In the genomic region with DNA sequence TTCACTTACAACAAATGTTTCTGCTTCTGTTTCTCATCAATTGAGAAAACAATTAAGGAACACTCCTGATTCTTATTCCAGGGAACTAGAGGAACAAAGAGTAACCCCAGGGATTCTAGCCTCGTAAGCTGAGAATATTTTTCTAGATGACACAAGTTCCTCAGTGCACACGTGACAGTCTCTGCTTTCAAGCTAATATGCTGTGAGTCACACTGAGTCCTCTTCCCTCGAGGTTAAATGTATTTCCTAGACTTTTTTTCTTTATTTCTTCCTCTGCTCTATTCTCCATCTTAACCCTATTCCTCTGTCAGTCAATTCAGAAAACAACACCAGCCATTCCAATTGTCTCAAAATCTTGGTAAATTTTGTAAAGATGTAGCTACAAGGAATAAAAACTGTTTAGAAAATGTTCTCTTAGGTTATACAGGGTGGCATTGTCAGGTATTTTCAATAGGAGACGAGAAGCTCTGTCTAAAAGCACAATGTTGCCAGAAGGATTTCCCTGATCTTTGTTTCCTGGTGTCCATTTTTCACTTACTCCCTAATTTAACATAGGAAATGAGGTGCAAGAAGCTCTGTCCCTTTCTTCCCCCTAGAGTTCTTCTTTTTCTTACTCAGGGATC, we compare ENCODE assay signal across 9 cellular contexts. TPM values are rescaled to one million over a fixed set of nuclear protein-coding genes. Genes with fewer than 3 reads are reported as not detected.
DNase-seq lines count a peak whose midpoint lies in the region; ATAC-seq and TF ChIP-seq lines count a peak whose summit lies in the region.
"Had no signal": no experiment of that assay in that cellular context is flagged by ENCODE, and none has a peak within 500 bp of the region (broad histone marks: within the 10 kb centered on the region; RNA-seq: fewer than 3 reads in every experiment).

No MANE protein-coding gene starts in this region.

- H3K14ac ChIP-seq in H9 (ENCODE audit: insufficient read depth, low read length): no peak overlapping the region

- peaks cover 12 to 18% of the 10 kb centered on the region in 2 experiments for H3K9me3 Mint-ChIP-seq in H9
- H3K9me3 Mint-ChIP-seq in activated CD4-positive, alpha-beta memory T cell treated with anti-CD3 and anti-CD28 coated beads, Interleukin-2, amount 10 ng/mL, durations not matched to agents 7 days and 5 days: peaks cover 11% of the 10 kb centered on the region

- H2AK5ac ChIP-seq in H9 (ENCODE audit: insufficient read length, low read length): no peak overlapping the region

- H3K36me3 Mint-ChIP-seq in H9 (ENCODE audit: insufficient read depth in 1 of 3, low read depth in 3 of 3): peaks cover 3 to 20% (median 7%) of the 10 kb centered on the region in 3 experiments; a peak in 6 of 7 replicates
- peaks cover 45% of the 10 kb centered on the region for H3K36me3 Mint-ChIP-seq in activated CD4-positive, alpha-beta memory T cell treated with anti-CD3 and anti-CD28 coated beads, Interleukin-2, amount 10 ng/mL, durations not matched to agents 7 days and 5 days (ENCODE audit: low read depth)

- no peaks in the 10 kb centered on the region for H3K27me3 ChIP-seq in H9 (ENCODE audit: insufficient read depth, low read length)

- H3K4ac ChIP-seq in H9 (ENCODE audit: low read depth, low read length): no peak overlapping the region

- peaks cover 38 to 39% of the 10 kb centered on the region in 2 experiments for H3K4me1 Mint-ChIP-seq in H9
- H3K4me1 Mint-ChIP-seq in activated CD4-positive, alpha-beta memory T cell treated with anti-CD3 and anti-CD28 coated beads, Interleukin-2, amount 10 ng/mL, durations not matched to agents 7 days and 5 days: peaks cover 12% of the 10 kb centered on the region

- CTCF ChIA-PET in activated CD4-positive, alpha-beta memory T cell treated with anti-CD3 and anti-CD28 coated beads, Interleukin-2, amount 10 ng/mL, durations not matched to agents 7 days and 5 days (lab: Charles Lee): no interaction called here

- H2BK5ac ChIP-seq in H9 (ENCODE audit: insufficient read length, low read length): no peak overlapping the region

- no peak overlapping the region for H3K4me3 ChIP-seq in fibroblast of mammary gland (ENCODE audit: control insufficient read depth, low read depth, low read length)
- H3K4me3 ChIP-seq in retinal pigment epithelial cell (ENCODE audit: low read length): no peak overlapping the region
- H3K4me3 ChIP-seq: coronary artery had no signal

- no peak overlapping the region for H2AFZ ChIP-seq in H9 (ENCODE audit: low read length)

- WGBS in H9 (ENCODE audit: extremely low coverage, insufficient read length, low lambda C conversion rate): no CpG with 5 or more reads among the region's 4 CpGs

- no peak overlapping the region for H4K8ac ChIP-seq in H9 (replicated peaks; ENCODE audit: insufficient read length, low read depth, low read length)

- H3K4me1 ChIP-seq in H9 (ENCODE audit: insufficient read depth, low read length): peaks cover 4% of the 10 kb centered on the region; the same call in 1 of the 2 replicates

- no peaks in the 10 kb centered on the region for H3K79me2 ChIP-seq in H9 (ENCODE audit: insufficient read depth, low read length)

- TF ChIP-seq CTCF in H9 (conservative IDR thresholded peaks at IDR 0.05) (no peak), fibroblast of mammary gland (conservative IDR thresholded peaks at IDR 0.05; ENCODE audit: control insufficient read depth, insufficient read depth, low read depth, low read length) (no peak), retinal pigment epithelial cell (conservative IDR thresholded peaks at IDR 0.05; ENCODE audit: low read depth, low read length) (no peak)

- H2BK20ac ChIP-seq in H9 (ENCODE audit: low read depth, low read length, poor library complexity, severe bottlenecking): no peak overlapping the region

- H4K5ac ChIP-seq in H9 (ENCODE audit: insufficient read length, low read depth, low read length): no peak overlapping the region

- no peak for ATAC-seq in HG03139 (IDR thresholded peaks at IDR 0.05; ENCODE audit: unreplicated experiment)

- H3K4me3 Mint-ChIP-seq in H9: no peak overlapping the region
- H3K4me3 Mint-ChIP-seq in activated CD4-positive, alpha-beta memory T cell treated with anti-CD3 and anti-CD28 coated beads, Interleukin-2, amount 10 ng/mL, durations not matched to agents 7 days and 5 days: no peak overlapping the region

- no peaks in the 10 kb centered on the region for H3K23me2 ChIP-seq in H9 (ENCODE audit: insufficient read length, low read depth, low read length, poor library complexity, severe bottlenecking)

- no peak overlapping the region for H3T11ph ChIP-seq in H9 (ENCODE audit: low read length)

- H2BK120ac ChIP-seq in H9 (ENCODE audit: low read depth, low read length, poor library complexity, severe bottlenecking): no peak overlapping the region

- no peak overlapping the region for H3K4me2 ChIP-seq in H9 (ENCODE audit: insufficient read depth, insufficient read length, low read length)

- no peaks in the 10 kb centered on the region for H3K79me1 ChIP-seq in H9 (ENCODE audit: insufficient read depth, low read depth, low read length, poor library complexity, severe bottlenecking)

- peak overlapping the region; percentile 15 to 79 (median 17); a peak in 6 of 7 replicates for H3K27ac Mint-ChIP-seq in H9
- H3K27ac Mint-ChIP-seq in activated CD4-positive, alpha-beta memory T cell treated with anti-CD3 and anti-CD28 coated beads, Interleukin-2, amount 10 ng/mL, durations not matched to agents 7 days and 5 days: no peak overlapping the region

- H3K56ac ChIP-seq in H9 (ENCODE audit: insufficient read length, low read depth, low read length): no peak overlapping the region

- no peak overlapping the region for H2BK15ac ChIP-seq in H9 (ENCODE audit: low read depth, low read length)

- no peak overlapping the region for H3K18ac ChIP-seq in H9 (ENCODE audit: insufficient read length, low read depth, low read length)

- H3K27me3 Mint-ChIP-seq in H9 (ENCODE audit: low read depth): no peaks in the 10 kb centered on the region
- no peaks in the 10 kb centered on the region for H3K27me3 Mint-ChIP-seq in activated CD4-positive, alpha-beta memory T cell treated with anti-CD3 and anti-CD28 coated beads, Interleukin-2, amount 10 ng/mL, durations not matched to agents 7 days and 5 days

- peak overlapping the region; percentile 23 for H3K9ac ChIP-seq in H9 (ENCODE audit: extremely low read depth, insufficient read length, low read length)

- H3K27ac ChIP-seq in H9 (ENCODE audit: insufficient read length, low read depth, low read length): no peak overlapping the region
- H3K27ac ChIP-seq: coronary artery had no signal

- H3K23ac ChIP-seq in H9 (ENCODE audit: insufficient read length, low read depth, low read length): no peak overlapping the region

- H3K9me3 ChIP-seq in H9 (ENCODE audit: control insufficient read depth, low read depth, low read length): no peaks in the 10 kb centered on the region

- POLR2A ChIA-PET in activated CD4-positive, alpha-beta memory T cell treated with anti-CD3 and anti-CD28 coated beads, Interleukin-2, amount 10 ng/mL, durations not matched to agents 7 days and 5 days (lab: Charles Lee): interaction anchor here (1.3 kb wide), 2 partner anchors 18 to 45 kb away, joined by 3 to 4 read pairs; no protein-coding TSS in a partner anchor

- no peaks in the 10 kb centered on the region for H4K20me1 ChIP-seq in H9 (ENCODE audit: control insufficient read depth, insufficient read depth, insufficient read length)

- DNase-seq in H9 (no peak), RPMI7951 (ENCODE audit: low read depth) (peak; percentile 91), fibroblast of mammary gland (ENCODE audit: low read depth) (peak; percentile 95), retinal pigment epithelial cell (ENCODE audit: low read depth) (peak; percentile 63), mesenteric fat pad (ENCODE audit: low spot score) (no peak), NK-92 (lab: John Stamatoyannopoulos, UW; ENCODE audit: unreplicated experiment) (no peak)
- no peak for DNase-seq in activated CD4-positive, alpha-beta memory T cell treated with anti-CD3 and anti-CD28 coated beads, Interleukin-2, amount 10 ng/mL, durations not matched to agents 7 days and 5 days

- no peak overlapping the region for H2BK12ac ChIP-seq in H9 (ENCODE audit: insufficient read length, low read depth, low read length)

- H4K91ac ChIP-seq in H9 (ENCODE audit: insufficient read length, low read depth, low read length): no peak overlapping the region

RNA-seq across cellular contexts. Expression of gene C1GALT1, which starts 5.8 kb away (rescaled TPM):
- total RNA-seq in H9 (2021): 81.5 and 88.2 TPM in 2 replicates
- 44.9 and 60.0 TPM in 2 replicates for total RNA-seq in RPMI7951 (2014; rRNA removed; shearing (Covaris generic))
- total RNA-seq in activated CD4-positive, alpha-beta memory T cell treated with anti-CD3 and anti-CD28 coated beads, Interleukin-2, amount 10 ng/mL, durations not matched to agents 7 days and 5 days: 10 to 100 TPM; 63.4 to 64.1 TPM
- 23.8 TPM for total RNA-seq in mesenteric fat pad

Comparison
In these comparisons a context has a peak if more than half of its experiments do, and no peak if none do; other contexts are left out.
1. DNase-seq: peak in RPMI7951 (single experiment), fibroblast of mammary gland (single experiment) and retinal pigment epithelial cell (single experiment); none in H9 (single experiment), activated CD4-positive, alpha-beta memory T cell treated with anti-CD3 and anti-CD28 coated beads, Interleukin-2, amount 10 ng/mL, durations not matched to agents 7 days and 5 days (single experiment), mesenteric fat pad (single experiment) and NK-92 (single experiment).